In the genomic region with DNA sequence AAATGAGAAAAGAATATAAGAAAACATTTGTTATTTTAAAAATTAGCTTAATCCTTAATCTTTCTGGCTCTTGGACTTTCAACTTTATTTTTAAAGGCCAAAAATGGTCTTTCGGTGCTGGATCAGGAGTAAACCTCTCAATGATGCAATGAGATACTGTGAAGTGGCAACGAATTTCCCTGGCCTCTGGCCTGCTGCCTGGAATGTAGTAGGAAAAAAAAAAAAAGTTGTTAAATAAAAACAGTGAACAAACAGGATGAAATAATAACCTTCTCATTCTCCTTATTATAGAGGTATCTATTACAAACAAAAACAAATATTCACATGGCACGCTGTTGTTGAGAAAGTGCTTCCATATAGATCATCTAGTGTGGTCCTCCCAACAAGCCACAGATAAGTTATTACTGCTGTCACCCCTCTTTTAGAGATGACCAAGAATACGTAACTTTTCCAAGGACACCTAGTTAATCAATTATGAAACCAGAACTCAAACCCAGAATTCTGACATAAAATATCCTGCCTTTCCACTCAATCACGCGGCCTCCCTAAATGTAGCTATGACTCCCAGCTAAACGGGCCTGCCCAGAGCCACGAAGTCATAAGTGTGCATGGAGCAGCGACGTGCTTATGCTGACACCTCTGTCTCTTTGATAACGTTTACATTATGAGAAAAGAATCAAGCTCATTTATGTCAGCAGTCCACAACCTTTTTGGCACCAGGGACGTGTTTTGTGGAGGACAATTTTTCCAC, we compare ENCODE assay signal across 11 cellular contexts.
DNase-seq lines count a peak whose midpoint lies in the region; ATAC-seq and TF ChIP-seq lines count a peak whose summit lies in the region.
"Had no signal": no experiment of that assay in that cellular context is flagged by ENCODE, and none has a peak within 500 bp of the region (broad histone marks: within the 10 kb centered on the region; RNA-seq: fewer than 3 reads in every experiment).

No MANE protein-coding gene starts in this region.

- peaks cover 20% of the 10 kb centered on the region for H3K36me3 Mint-ChIP-seq in activated CD4-positive, alpha-beta T cell treated with anti-CD3 and anti-CD28 coated beads for 36 hours (ENCODE audit: low read depth)

- CTCF ChIA-PET in activated CD4-positive, alpha-beta T cell treated with anti-CD3 and anti-CD28 coated beads for 36 hours (lab: Charles Lee): interaction anchor here (0.5 to 1.9 kb wide), 3 partner anchors 10 to 169 kb away, joined by 3 to 6 read pairs (median 4); no protein-coding TSS in a partner anchor

- no peaks in the 10 kb centered on the region for H3K36me3 ChIP-seq in MG63
- H3K36me3 ChIP-seq in muscle layer of colon (ENCODE audit: insufficient read depth, low read length): no peaks in the 10 kb centered on the region

- H3K27me3 Mint-ChIP-seq in activated CD4-positive, alpha-beta T cell treated with anti-CD3 and anti-CD28 coated beads for 36 hours: no peaks in the 10 kb centered on the region
- H3K27me3 Mint-ChIP-seq: stimulated activated naive CD8-positive, alpha-beta T cell treated with anti-CD3 and anti-CD28 coated beads, Interleukin-15, Interleukin-2, amounts not matched to agents 100 ng/mL and 50 ng/mL, for 24 hours had no signal

- H3K9me3 ChIP-seq in MG63 (no peaks in the 10 kb centered on the region), muscle layer of colon (ENCODE audit: low read length) (no peaks in the 10 kb centered on the region)

- H3K9me3 Mint-ChIP-seq in activated CD4-positive, alpha-beta T cell treated with anti-CD3 and anti-CD28 coated beads for 36 hours (ENCODE audit: low read depth): no peaks in the 10 kb centered on the region
- H3K9me3 Mint-ChIP-seq: stimulated activated naive CD8-positive, alpha-beta T cell treated with anti-CD3 and anti-CD28 coated beads, Interleukin-15, Interleukin-2, amounts not matched to agents 100 ng/mL and 50 ng/mL, for 24 hours had no signal

- H3K4me1 ChIP-seq in muscle layer of colon (ENCODE audit: insufficient read depth, low read length): peaks cover 13% of the 10 kb centered on the region

- peaks cover 48% of the 10 kb centered on the region for H3K4me1 Mint-ChIP-seq in activated CD4-positive, alpha-beta T cell treated with anti-CD3 and anti-CD28 coated beads for 36 hours

- no peaks in the 10 kb centered on the region for H3K27me3 ChIP-seq in MG63
- no peaks in the 10 kb centered on the region for H3K27me3 ChIP-seq in muscle layer of colon (ENCODE audit: control insufficient read depth in 1 of 2, insufficient read depth in 2 of 2, low read length in 2 of 2)
- no peaks in the 10 kb centered on the region for H3K27me3 ChIP-seq in dorsolateral prefrontal cortex

- H3K27ac Mint-ChIP-seq in activated CD4-positive, alpha-beta T cell treated with anti-CD3 and anti-CD28 coated beads for 36 hours: no peak overlapping the region

- H3K27ac ChIP-seq in muscle layer of colon (ENCODE audit: low read depth, low read length) (peak overlapping the region; percentile 12), dorsolateral prefrontal cortex (no peak overlapping the region)

- POLR2A ChIA-PET in activated CD4-positive, alpha-beta T cell treated with anti-CD3 and anti-CD28 coated beads for 36 hours (lab: Charles Lee): no interaction called here

- intact Hi-C loops in activated CD4-positive, alpha-beta T cell treated with anti-CD3 and anti-CD28 coated beads for 36 hours (cut with DNase I, micrococcal nuclease): no loop called here
- intact Hi-C loops in dorsolateral prefrontal cortex (cut with DNase I): no loop called here

- H3K4me3 Mint-ChIP-seq in activated CD4-positive, alpha-beta T cell treated with anti-CD3 and anti-CD28 coated beads for 36 hours: no peak overlapping the region
- H3K4me3 Mint-ChIP-seq: stimulated activated naive CD8-positive, alpha-beta T cell treated with anti-CD3 and anti-CD28 coated beads, Interleukin-15, Interleukin-2, amounts not matched to agents 100 ng/mL and 50 ng/mL, for 24 hours had no signal

- DNase-seq in AG08396 (ENCODE audit: low spot score): peak; percentile 28
- DNase-seq in MG63: peak; percentile 39
- DNase-seq in choroid plexus epithelial cell (ENCODE audit: low read depth): peak; percentile 74
- no peak for DNase-seq in ecto neural progenitor cell (ENCODE audit: low spot score)
- DNase-seq in activated CD4-positive, alpha-beta T cell treated with anti-CD3 and anti-CD28 coated beads for 36 hours: no peak
- DNase-seq in dorsolateral prefrontal cortex: no peak
- DNase-seq: NCI-H526 treated with DMSO at 0.1 percent for 48 hours, T-helper 2 cell had no signal

- no peak for TF ChIP-seq CTCF in choroid plexus epithelial cell (conservative IDR thresholded peaks at IDR 0.05; ENCODE audit: low read depth, low read length)
- no peak for TF ChIP-seq CTCF in dorsolateral prefrontal cortex (IDR thresholded peaks at IDR 0.05 in 54 of 56, conservative IDR thresholded peaks at IDR 0.05 in 2 of 56; ENCODE audit: low read depth in 1 of 56, partially characterized antibody in 56 of 56)

- H3K4me3 ChIP-seq in MG63: no peak overlapping the region
- H3K4me3 ChIP-seq in choroid plexus epithelial cell (ENCODE audit: low read depth, low read length): no peak overlapping the region
- no peak overlapping the region for H3K4me3 ChIP-seq in muscle layer of colon (ENCODE audit: low read depth in 1 of 2, low read length in 2 of 2)
- H3K4me3 ChIP-seq in dorsolateral prefrontal cortex: no peak overlapping the region

- no peak for ATAC-seq in GM21423 (IDR thresholded peaks at IDR 0.05; ENCODE audit: unreplicated experiment)
- no peak for ATAC-seq in activated CD4-positive, alpha-beta T cell treated with anti-CD3 and anti-CD28 coated beads for 36 hours

- H3K9ac ChIP-seq in muscle layer of colon (ENCODE audit: low read length): no peak overlapping the region

Comparison
In these comparisons a context has a peak if more than half of its experiments do, and no peak if none do; other contexts are left out.
1. DNase-seq: peak in AG08396 (single experiment), MG63 (single experiment) and choroid plexus epithelial cell (single experiment); none in ecto neural progenitor cell (single experiment), activated CD4-positive, alpha-beta T cell treated with anti-CD3 and anti-CD28 coated beads for 36 hours (single experiment) and dorsolateral prefrontal cortex (0 of 10).